2 cellular contexts compared by ENCODE assay signal in genomic region chr1:25402947-25403803, GRCh38.
TF ChIP-seq lines count a peak whose summit lies in the region.

No MANE protein-coding gene starts in this region.

TF ChIP-seq in IMR-90, 13 proteins besides CTCF, POLR2A, EP300 and RAD21:
- peak; percentile 33 for TF ChIP-seq SMC3 (IDR thresholded peaks at IDR 0.05; ENCODE audit: low read depth, low read length)
TF ChIP-seq in IMR-90: peak in this region for 1; not testable (repeated sequence) for 12.

TF ChIP-seq in SK-N-SH, 30 proteins besides CTCF, POLR2A, EP300 and RAD21:
- peak; percentile 10; the same call in 1 of the 2 replicates for TF ChIP-seq SMC3 (IDR thresholded peaks at IDR 0.05; ENCODE audit: low read depth, low read length)
TF ChIP-seq in SK-N-SH: peak in this region for 1; not testable (repeated sequence) for 29.
